1 cellular context compared by ENCODE assay signal in the genomic region with DNA sequence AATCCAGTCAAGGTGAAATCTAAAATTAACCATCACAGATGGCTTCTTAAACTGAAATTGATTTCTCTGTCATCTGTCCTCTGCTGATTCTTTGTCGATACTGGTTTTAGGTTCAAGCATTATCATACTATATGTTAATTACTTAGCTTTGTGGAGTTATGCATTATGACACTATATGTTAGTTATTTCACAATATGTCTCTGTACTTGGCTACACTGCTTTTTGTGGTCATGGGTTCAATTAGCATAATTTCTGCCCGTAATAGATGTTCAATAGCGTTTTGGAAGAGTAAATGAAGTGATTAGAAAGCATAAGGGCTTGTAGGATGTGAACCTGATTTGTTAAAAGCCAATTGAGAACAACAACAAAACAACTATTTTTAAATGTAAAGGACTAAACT.
TF ChIP-seq lines count a peak whose summit lies in the region.

No MANE protein-coding gene starts in this region.

TF ChIP-seq in GM12878, 131 proteins besides CTCF, POLR2A, EP300 and RAD21:
- TF ChIP-seq FOS (IDR thresholded peaks at IDR 0.05; ENCODE audit: borderline replicate concordance, extremely low read depth, insufficient read length) (no peak), CREB1 (IDR thresholded peaks at IDR 0.05; ENCODE audit: low read depth) (no peak), CHD1 (IDR thresholded peaks at IDR 0.05; ENCODE audit: low read depth, low read length) (no peak), BMI1 (IDR thresholded peaks at IDR 0.05; ENCODE audit: borderline replicate concordance) (no peak), NFIC (IDR thresholded peaks at IDR 0.05; ENCODE audit: low read depth, low read length) (no peak)
- TF ChIP-seq, protein P1, sequence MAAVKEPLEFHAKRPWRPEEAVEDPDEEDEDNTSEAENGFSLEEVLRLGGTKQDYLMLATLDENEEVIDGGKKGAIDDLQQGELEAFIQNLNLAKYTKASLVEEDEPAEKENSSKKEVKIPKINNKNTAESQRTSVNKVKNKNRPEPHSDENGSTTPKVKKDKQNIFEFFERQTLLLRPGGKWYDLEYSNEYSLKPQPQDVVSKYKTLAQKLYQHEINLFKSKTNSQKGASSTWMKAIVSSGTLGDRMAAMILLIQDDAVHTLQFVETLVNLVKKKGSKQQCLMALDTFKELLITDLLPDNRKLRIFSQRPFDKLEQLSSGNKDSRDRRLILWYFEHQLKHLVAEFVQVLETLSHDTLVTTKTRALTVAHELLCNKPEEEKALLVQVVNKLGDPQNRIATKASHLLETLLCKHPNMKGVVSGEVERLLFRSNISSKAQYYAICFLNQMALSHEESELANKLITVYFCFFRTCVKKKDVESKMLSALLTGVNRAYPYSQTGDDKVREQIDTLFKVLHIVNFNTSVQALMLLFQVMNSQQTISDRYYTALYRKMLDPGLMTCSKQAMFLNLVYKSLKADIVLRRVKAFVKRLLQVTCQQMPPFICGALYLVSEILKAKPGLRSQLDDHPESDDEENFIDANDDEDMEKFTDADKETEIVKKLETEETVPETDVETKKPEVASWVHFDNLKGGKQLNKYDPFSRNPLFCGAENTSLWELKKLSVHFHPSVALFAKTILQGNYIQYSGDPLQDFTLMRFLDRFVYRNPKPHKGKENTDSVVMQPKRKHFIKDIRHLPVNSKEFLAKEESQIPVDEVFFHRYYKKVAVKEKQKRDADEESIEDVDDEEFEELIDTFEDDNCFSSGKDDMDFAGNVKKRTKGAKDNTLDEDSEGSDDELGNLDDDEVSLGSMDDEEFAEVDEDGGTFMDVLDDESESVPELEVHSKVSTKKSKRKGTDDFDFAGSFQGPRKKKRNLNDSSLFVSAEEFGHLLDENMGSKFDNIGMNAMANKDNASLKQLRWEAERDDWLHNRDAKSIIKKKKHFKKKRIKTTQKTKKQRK (IDR thresholded peaks at IDR 0.05; ENCODE audit: low read depth, low read length): no peak
- TF ChIP-seq, protein P2, sequence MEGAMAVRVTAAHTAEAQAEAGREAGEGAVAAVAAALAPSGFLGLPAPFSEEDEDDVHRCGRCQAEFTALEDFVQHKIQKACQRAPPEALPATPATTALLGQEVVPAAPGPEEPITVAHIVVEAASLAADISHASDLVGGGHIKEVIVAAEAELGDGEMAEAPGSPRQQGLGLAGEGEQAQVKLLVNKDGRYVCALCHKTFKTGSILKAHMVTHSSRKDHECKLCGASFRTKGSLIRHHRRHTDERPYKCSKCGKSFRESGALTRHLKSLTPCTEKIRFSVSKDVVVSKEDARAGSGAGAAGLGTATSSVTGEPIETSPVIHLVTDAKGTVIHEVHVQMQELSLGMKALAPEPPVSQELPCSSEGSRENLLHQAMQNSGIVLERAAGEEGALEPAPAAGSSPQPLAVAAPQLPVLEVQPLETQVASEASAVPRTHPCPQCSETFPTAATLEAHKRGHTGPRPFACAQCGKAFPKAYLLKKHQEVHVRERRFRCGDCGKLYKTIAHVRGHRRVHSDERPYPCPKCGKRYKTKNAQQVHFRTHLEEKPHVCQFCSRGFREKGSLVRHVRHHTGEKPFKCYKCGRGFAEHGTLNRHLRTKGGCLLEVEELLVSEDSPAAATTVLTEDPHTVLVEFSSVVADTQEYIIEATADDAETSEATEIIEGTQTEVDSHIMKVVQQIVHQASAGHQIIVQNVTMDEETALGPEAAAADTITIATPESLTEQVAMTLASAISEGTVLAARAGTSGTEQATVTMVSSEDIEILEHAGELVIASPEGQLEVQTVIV (IDR thresholded peaks at IDR 0.05; ENCODE audit: borderline replicate concordance, partially characterized antibody): no peak
